ENCODE assay signal across 11 cellular contexts in the genomic region with DNA sequence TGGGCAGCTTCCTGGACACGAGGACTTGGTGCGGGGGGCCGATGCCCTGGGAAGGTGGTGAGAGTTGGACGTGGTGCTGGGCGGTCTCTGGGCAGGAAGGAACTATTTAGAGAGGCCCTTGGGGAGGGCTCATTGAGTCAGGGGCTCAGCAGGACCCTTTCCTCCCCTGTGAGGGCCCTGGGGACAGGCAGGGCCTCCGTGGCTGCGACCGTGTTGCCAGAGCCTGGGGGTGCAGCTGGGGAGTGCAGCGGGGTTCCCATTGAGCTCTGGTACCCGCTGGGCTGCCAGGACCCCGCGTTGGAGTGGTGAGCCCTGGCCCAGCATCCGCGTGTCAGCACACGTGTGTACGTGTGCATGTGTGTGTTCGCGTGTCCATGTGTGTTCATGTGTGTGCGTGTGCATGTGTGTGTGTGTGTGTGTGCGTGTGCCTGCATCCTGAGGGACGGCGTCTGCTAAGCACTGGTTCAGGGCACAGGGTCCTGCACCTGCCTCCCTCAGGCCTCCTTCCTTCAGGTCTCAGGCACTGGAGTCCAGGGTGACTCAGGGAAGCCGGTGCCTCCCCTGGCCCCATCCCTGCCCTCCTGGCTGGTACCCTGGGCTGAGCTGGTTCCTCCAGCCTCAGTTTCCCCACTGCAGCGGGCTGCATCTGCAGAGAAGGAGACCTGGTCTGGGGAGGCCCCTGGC. TPM values are rescaled to one million over a fixed set of nuclear protein-coding genes. Genes with fewer than 3 reads are reported as not detected.
DNase-seq lines count a peak whose midpoint lies in the region; ATAC-seq and TF ChIP-seq lines count a peak whose summit lies in the region.
"Had no signal": no experiment of that assay in that cellular context is flagged by ENCODE, and none has a peak within 500 bp of the region (broad histone marks: within the 10 kb centered on the region; RNA-seq: fewer than 3 reads in every experiment).

No MANE protein-coding gene starts in this region.

- no peaks in the 10 kb centered on the region for H3K27me3 ChIP-seq in CD8-positive, alpha-beta T cell (ENCODE audit: insufficient read depth, low read length)
- H3K27me3 ChIP-seq in hepatocyte, result peaks cover 26% of the 10 kb centered on the region

- peaks cover 12% of the 10 kb centered on the region for H3K27me3 Mint-ChIP-seq in CD8-positive, alpha-beta T cell (ENCODE audit: low read depth)
- peaks cover 12% of the 10 kb centered on the region for H3K27me3 Mint-ChIP-seq in activated CD4-positive, alpha-beta memory T cell treated with anti-CD3 and anti-CD28 coated beads for 36 hours
- peaks cover 0 to 23% (median 5%) of the 10 kb centered on the region in 5 donors for H3K27me3 Mint-ChIP-seq in naive thymus-derived CD8-positive, alpha-beta T cell

- peak overlapping the region; percentile 71 for H3K4me2 ChIP-seq in hepatocyte

- no peaks in the 10 kb centered on the region for H4K20me1 ChIP-seq in hepatocyte (ENCODE audit: insufficient read depth, poor library complexity, severe bottlenecking)

- DNase-seq in CD8-positive, alpha-beta T cell, result no peak
- no peak for DNase-seq in activated CD4-positive, alpha-beta memory T cell treated with anti-CD3 and anti-CD28 coated beads for 36 hours
- DNase-seq in hepatocyte (ENCODE audit: low spot score), result no peak
- DNase-seq in stimulated activated CD4-positive, alpha-beta T cell treated with anti-CD3 and anti-CD28 coated beads, Interleukin-2, amount 100 ng/mL, for 48 hours, result no peak
- DNase-seq in naive thymus-derived CD8-positive, alpha-beta T cell, result no peak
- DNase-seq: NCI-H1436 had no signal

- POLR2A ChIA-PET in CD8-positive, alpha-beta T cell (lab: Charles Lee), result interaction anchor here (1.0 kb wide), 1 partner anchor 50 kb away, joined by 3 read pairs; the partner anchor contains the start of gene ISG15
- POLR2A ChIA-PET in activated CD4-positive, alpha-beta memory T cell treated with anti-CD3 and anti-CD28 coated beads for 36 hours (lab: Charles Lee), result interaction anchor here (1.0 to 2.1 kb wide), 4 partner anchors 25 to 53 kb away, joined by 3 to 11 read pairs (median 4); partner anchors contain the start of genes C1orf159 and ISG15
- POLR2A ChIA-PET in naive thymus-derived CD8-positive, alpha-beta T cell (lab: Charles Lee), result interaction anchor here (0.6 to 1.8 kb wide), 9 partner anchors 11 to 82 kb away, joined by 3 to 7 read pairs (median 4); partner anchors contain the start of genes ISG15, PERM1 and RNF223

- no peaks in the 10 kb centered on the region for H3K79me2 ChIP-seq in hepatocyte

- TF ChIP-seq POLR2A in GM18505 (IDR thresholded peaks at IDR 0.05; ENCODE audit: borderline replicate concordance, extremely low read depth, insufficient read depth, insufficient read length), result no peak

- CTCF ChIA-PET in CD8-positive, alpha-beta T cell (lab: Charles Lee), result interaction anchor here (0.8 to 8.7 kb wide), 19 partner anchors 10 to 80 kb away, joined by 3 to 108 read pairs (median 5); partner anchors contain the start of genes ISG15 and PERM1
- CTCF ChIA-PET in activated CD4-positive, alpha-beta memory T cell treated with anti-CD3 and anti-CD28 coated beads for 36 hours (lab: Charles Lee), result interaction anchor here (0.7 to 5.1 kb wide), 26 partner anchors 9 to 228 kb away, joined by 3 to 55 read pairs (median 4); partner anchors contain the start of genes AGRN, ISG15 and PERM1

- H3K9me3 ChIP-seq in CD8-positive, alpha-beta T cell (ENCODE audit: low read length), result no peaks in the 10 kb centered on the region
- H3K9me3 ChIP-seq in hepatocyte (ENCODE audit: low read depth), result no peaks in the 10 kb centered on the region
- H3K9me3 ChIP-seq: gastroesophageal sphincter had no signal

- no peaks in the 10 kb centered on the region for H3K9me2 ChIP-seq in hepatocyte (replicated peaks; ENCODE audit: insufficient read depth)

- no peak overlapping the region for H3K27ac Mint-ChIP-seq in CD8-positive, alpha-beta T cell
- H3K27ac Mint-ChIP-seq in activated CD4-positive, alpha-beta memory T cell treated with anti-CD3 and anti-CD28 coated beads for 36 hours, result peak overlapping the region; percentile 83
- peak overlapping the region in 5 of 10 donors; percentile 38 to 77 (median 65) for H3K27ac Mint-ChIP-seq in naive thymus-derived CD8-positive, alpha-beta T cell
- H3K27ac Mint-ChIP-seq: HFFc6 had no signal

- peaks cover 52% of the 10 kb centered on the region for H3K4me1 ChIP-seq in CD8-positive, alpha-beta T cell (ENCODE audit: insufficient read depth, low read length)
- H3K4me1 ChIP-seq in hepatocyte (ENCODE audit: insufficient read depth), result peaks cover 24% of the 10 kb centered on the region

- H3K27ac ChIP-seq in CD8-positive, alpha-beta T cell (ENCODE audit: low read depth, low read length), result no peak overlapping the region
- peak overlapping the region; percentile 68 for H3K27ac ChIP-seq in hepatocyte
- H3K27ac ChIP-seq: gastroesophageal sphincter had no signal

- H3K4me3 Mint-ChIP-seq in CD8-positive, alpha-beta T cell, result no peak overlapping the region
- H3K4me3 Mint-ChIP-seq in activated CD4-positive, alpha-beta memory T cell treated with anti-CD3 and anti-CD28 coated beads for 36 hours, result peak overlapping the region; percentile 74
- H3K4me3 Mint-ChIP-seq in naive thymus-derived CD8-positive, alpha-beta T cell, result peak overlapping the region in 3 of 10 donors; percentile 43 to 60 (median 57)
- H3K4me3 Mint-ChIP-seq: HFFc6 had no signal

- no peaks in the 10 kb centered on the region for H3K36me3 ChIP-seq in CD8-positive, alpha-beta T cell (ENCODE audit: insufficient read depth, low read length)
- H3K36me3 ChIP-seq in hepatocyte (replicated peaks; ENCODE audit: insufficient read depth, low read depth), result no peaks in the 10 kb centered on the region
- H3K36me3 ChIP-seq: gastroesophageal sphincter had no signal

- no peaks in the 10 kb centered on the region for H3K36me3 Mint-ChIP-seq in CD8-positive, alpha-beta T cell
- H3K36me3 Mint-ChIP-seq in activated CD4-positive, alpha-beta memory T cell treated with anti-CD3 and anti-CD28 coated beads for 36 hours, result peaks cover 15% of the 10 kb centered on the region
- H3K36me3 Mint-ChIP-seq in naive thymus-derived CD8-positive, alpha-beta T cell, result no peaks in the 10 kb centered on the region

- no peak overlapping the region for H2AFZ ChIP-seq in hepatocyte

- no peak for TF ChIP-seq CTCF in CD8-positive, alpha-beta T cell (IDR thresholded peaks at IDR 0.05)
- TF ChIP-seq CTCF in hepatocyte (IDR thresholded peaks at IDR 0.05; ENCODE audit: poor library complexity), result no peak

- ATAC-seq in CD8-positive, alpha-beta T cell, result no peak
- ATAC-seq in GM18505 (IDR thresholded peaks at IDR 0.05; ENCODE audit: unreplicated experiment) (peak; percentile 1), HG02885 (IDR thresholded peaks at IDR 0.05; ENCODE audit: poor library complexity, unreplicated experiment) (no peak)
- no peak for ATAC-seq in naive thymus-derived CD8-positive, alpha-beta T cell

- H3K4me1 Mint-ChIP-seq in CD8-positive, alpha-beta T cell (ENCODE audit: low read depth), result peaks cover 16% of the 10 kb centered on the region
- peaks cover 45% of the 10 kb centered on the region for H3K4me1 Mint-ChIP-seq in activated CD4-positive, alpha-beta memory T cell treated with anti-CD3 and anti-CD28 coated beads for 36 hours (ENCODE audit: low read depth)
- peaks cover 16 to 36% (median 32%) of the 10 kb centered on the region in 4 donors for H3K4me1 Mint-ChIP-seq in naive thymus-derived CD8-positive, alpha-beta T cell

- 77% methylated on average over 24 of the region's 24 CpGs for WGBS in hepatocyte (ENCODE audit: low lambda C conversion rate, missing lambda C conversion rate)

- H3K9me3 Mint-ChIP-seq in CD8-positive, alpha-beta T cell, result no peaks in the 10 kb centered on the region
- H3K9me3 Mint-ChIP-seq in activated CD4-positive, alpha-beta memory T cell treated with anti-CD3 and anti-CD28 coated beads for 36 hours, result no peaks in the 10 kb centered on the region
- no peaks in the 10 kb centered on the region for H3K9me3 Mint-ChIP-seq in naive thymus-derived CD8-positive, alpha-beta T cell
- H3K9me3 Mint-ChIP-seq: HFFc6 had no signal

- intact Hi-C loops in CD8-positive, alpha-beta T cell (cut with DNase I, micrococcal nuclease), result loop anchor here in 1 of 2 experiments (1.0 to 10.0 kb wide), 3 partner anchors 61 to 159 kb away; partner anchors contain the start of gene HES4
- intact Hi-C loops in activated CD4-positive, alpha-beta memory T cell treated with anti-CD3 and anti-CD28 coated beads for 36 hours (cut with micrococcal nuclease), result loop anchor here (5.0 to 10.0 kb wide), 3 partner anchors 46 to 154 kb away; partner anchors contain the start of genes KLHL17 and PLEKHN1

- peak overlapping the region; percentile 42 for H3K4me3 ChIP-seq in CD8-positive, alpha-beta T cell (ENCODE audit: low read depth, low read length)
- no peak overlapping the region for H3K4me3 ChIP-seq in hepatocyte
- H3K4me3 ChIP-seq: gastroesophageal sphincter had no signal

RNA-seq across cellular contexts. Expression of gene RNF223, which starts 10.7 kb away (rescaled TPM):
- not detected for total RNA-seq in CD8-positive, alpha-beta T cell
- total RNA-seq in activated CD4-positive, alpha-beta memory T cell treated with anti-CD3 and anti-CD28 coated beads for 36 hours, result not detected
- total RNA-seq in hepatocyte, result 0.08 and 0.43 TPM in 2 replicates
- 0.88 and 2.6 TPM in 2 replicates for polyA plus RNA-seq in hepatocyte
- total RNA-seq in naive thymus-derived CD8-positive, alpha-beta T cell, result not detected
- not detected for polyA plus RNA-seq in naive thymus-derived CD8-positive, alpha-beta T cell
- total RNA-seq: HFFc6, sciatic nerve had no signal

RNA-seq across cellular contexts. Expression of gene AGRN, which starts 43.5 kb away (rescaled TPM):
- total RNA-seq in CD8-positive, alpha-beta T cell, result 10 to 100 TPM; 12.1 to 14.0 TPM
- total RNA-seq in activated CD4-positive, alpha-beta memory T cell treated with anti-CD3 and anti-CD28 coated beads for 36 hours, result 10 to 100 TPM; 33.2 to 35.6 TPM
- 51.8 and 81.8 TPM in 2 replicates for total RNA-seq in hepatocyte
- polyA plus RNA-seq in hepatocyte, result 53.3 and 61.2 TPM in 2 replicates
- total RNA-seq in naive thymus-derived CD8-positive, alpha-beta T cell, result 1 to 10 TPM; 6.2 to 6.4 TPM
- under 1 TPM; 0.15 to 0.71 (median 0.47) TPM for polyA plus RNA-seq in naive thymus-derived CD8-positive, alpha-beta T cell

RNA-seq across cellular contexts. Expression of gene ISG15, which starts 50.1 kb away (rescaled TPM):
- total RNA-seq in CD8-positive, alpha-beta T cell, result 10 to 100 TPM; 56.4 to 58.4 TPM
- total RNA-seq in activated CD4-positive, alpha-beta memory T cell treated with anti-CD3 and anti-CD28 coated beads for 36 hours, result 100 to 1,000 TPM in 1 of 2 experiments, 10 to 100 TPM in 1; 96.9 to 108 TPM
- 62.3 and 86.0 TPM in 2 replicates for total RNA-seq in hepatocyte
- 88.5 and 89.6 TPM in 2 replicates for polyA plus RNA-seq in hepatocyte
- 10 to 100 TPM; 30.3 to 30.7 TPM for total RNA-seq in naive thymus-derived CD8-positive, alpha-beta T cell
- 100 to 1,000 TPM; 133 to 220 (median 217) TPM for polyA plus RNA-seq in naive thymus-derived CD8-positive, alpha-beta T cell

RNA-seq across cellular contexts. Expression of gene C1orf159, which starts 52.5 kb away (rescaled TPM):
- 10 to 100 TPM; 14.3 to 17.6 TPM for total RNA-seq in CD8-positive, alpha-beta T cell
- total RNA-seq in activated CD4-positive, alpha-beta memory T cell treated with anti-CD3 and anti-CD28 coated beads for 36 hours, result 10 to 100 TPM; 19.5 to 20.5 TPM
- 7.1 and 9.2 TPM in 2 replicates for total RNA-seq in hepatocyte
- polyA plus RNA-seq in hepatocyte, result 21.7 and 25.1 TPM in 2 replicates
- total RNA-seq in naive thymus-derived CD8-positive, alpha-beta T cell, result 10 to 100 TPM; 24.9 to 26.5 TPM
- 10 to 100 TPM in 1 of 3 donors, 1 to 10 TPM in 2; 3.2 to 10.7 (median 6.2) TPM for polyA plus RNA-seq in naive thymus-derived CD8-positive, alpha-beta T cell
